Comparison of ENCODE assay signal across 19 cellular contexts in genomic region chr15:47398594-47398993, GRCh38.
A peak's percentile ranks its signal among the peaks of the same experiment; 100 is the strongest.
DNase-seq lines count a peak whose midpoint lies in the region; ATAC-seq, FAIRE-seq and TF ChIP-seq lines count a peak whose summit lies in the region.
"Had no signal": no experiment of that assay in that cellular context is flagged by ENCODE, and none has a peak within 500 bp of the region (broad histone marks: within the 10 kb centered on the region; RNA-seq: fewer than 3 reads in every experiment).

No MANE protein-coding gene starts in this region.

- no peak overlapping the region for H3K56ac ChIP-seq in H1 (replicated peaks; ENCODE audit: insufficient read length, low read depth, low read length)

- no peak overlapping the region for H4K5ac ChIP-seq in H1 (ENCODE audit: insufficient read length, low read depth, low read length)

- H3K9me3 ChIP-seq in H1 (ENCODE audit: insufficient read depth in 2 of 2, low read depth in 1 of 2, low read length in 1 of 2) (no peaks in the 10 kb centered on the region), right cardiac atrium (ENCODE audit: control insufficient read depth, low read length) (no peaks in the 10 kb centered on the region), stomach (no peaks in the 10 kb centered on the region)
- H3K9me3 ChIP-seq: Caco-2 had no signal

- ATAC-seq in right cardiac atrium = peak; percentile 29 to 31

- H2BK5ac ChIP-seq in H1 (ENCODE audit: low read depth, low read length) = no peak overlapping the region

- CTCF ChIA-PET in H1 (lab: Charles Lee; ENCODE audit: partially characterized antibody) = no interaction called here

- H3K36me3 ChIP-seq in H1 (ENCODE audit: control insufficient read depth in 2 of 4, insufficient read depth in 4 of 4, low read length in 3 of 4) (no peaks in the 10 kb centered on the region), stomach (no peaks in the 10 kb centered on the region)

- intact Hi-C loops in right cardiac atrium (cut with DNase I) (no loop called here), dorsolateral prefrontal cortex (cut with DNase I) (no loop called here), stomach (cut with DNase I; ENCODE audit: low total_unique reads) (no loop called here)

- H3K23ac ChIP-seq in H1 (ENCODE audit: insufficient read length) = no peak overlapping the region

- H3K79me1 ChIP-seq in H1 (ENCODE audit: low read depth, low read length) = no peaks in the 10 kb centered on the region

- POLR2A ChIA-PET in H1 (lab: Charles Lee; ENCODE audit: partially characterized antibody) = no interaction called here

- no peak for FAIRE-seq in H1 (lab: Jason Lieb, UNC)
- FAIRE-seq: G401.6 had no signal

- no peak overlapping the region for H3K9ac ChIP-seq in H1 (replicated peaks in 1 of 4; ENCODE audit: extremely low read depth in 1 of 4, low read depth in 3 of 4, low read length in 3 of 4)
- H3K9ac ChIP-seq: GM23248, KMS-11 had no signal

- H3K4ac ChIP-seq in H1 (replicated peaks; ENCODE audit: insufficient read length, low read depth, low read length) = no peak overlapping the region

- H3K4me3 ChIP-seq in H1 (ENCODE audit: extremely low read depth in 1 of 4, insufficient read depth in 2 of 4, low read depth in 3 of 4, low read length in 4 of 4) (no peak overlapping the region), right cardiac atrium (ENCODE audit: low read length) (no peak overlapping the region), dorsolateral prefrontal cortex (no peak overlapping the region), stomach (no peak overlapping the region)
- H3K4me3 ChIP-seq: GM23248 had no signal

- H4K91ac ChIP-seq in H1 (replicated peaks; ENCODE audit: insufficient read length, low read length) = no peak overlapping the region

- H3K27me3 ChIP-seq in H1 (replicated peaks in 1 of 4; ENCODE audit: control insufficient read depth in 3 of 4, extremely low read depth in 1 of 4, insufficient read depth in 3 of 4, low read length in 3 of 4) = no peaks in the 10 kb centered on the region
- no peaks in the 10 kb centered on the region for H3K27me3 ChIP-seq in right cardiac atrium (ENCODE audit: control insufficient read depth, insufficient read depth)
- H3K27me3 ChIP-seq in dorsolateral prefrontal cortex = peaks cover 0 to 3% (median 0%) of the 10 kb centered on the region in 45 donors
- H3K27me3 ChIP-seq in stomach = no peaks in the 10 kb centered on the region

- H4K8ac ChIP-seq in H1 (ENCODE audit: extremely low read depth, insufficient read depth, low read length) = no peak overlapping the region

- DNase-seq in COLO829 (ENCODE audit: low spot score) (peak; percentile 21), HT1080 (ENCODE audit: low read depth) (peak; percentile 16), H1 (ENCODE audit: low read depth in 1 of 2, low spot score in 2 of 2) (no peak), right cardiac atrium (no peak), dorsolateral prefrontal cortex (no peak), stomach (no peak)
- DNase-seq in activated effector memory CD4-positive, alpha-beta T cell treated with Interleukin-2 at 50 U/mL for 16 hours = no peak
- DNase-seq: C1 segment of cervical spinal cord; Caco-2; CD4-positive, alpha-beta memory T cell; GM23248; H9; MM.1S; NCI-H2029; NCI-H2227 treated with DMSO at 0.1 percent for 48 hours; NCI-H526 treated with DMSO at 0.1 percent for 48 hours had no signal

- TF ChIP-seq POLR2A in H1 (IDR thresholded peaks at IDR 0.05; ENCODE audit: control extremely low read depth in 1 of 2, low read depth in 2 of 2, low read length in 2 of 2) (no peak), stomach (IDR thresholded peaks at IDR 0.05) (no peak)

- H2AFZ ChIP-seq in H1 (ENCODE audit: low read length) = 0 out of 2 replicates have a peak overlapping the region, but pooled peaks have one; percentile 79
- H2AFZ ChIP-seq: GM23248 had no signal

- no peaks in the 10 kb centered on the region for H3K79me2 ChIP-seq in H1 (ENCODE audit: control insufficient read depth in 1 of 2, insufficient read depth in 2 of 2, low read length in 2 of 2)

- no peak overlapping the region for H2BK20ac ChIP-seq in H1 (ENCODE audit: low read length)

- no peak for TF ChIP-seq RAD21 in H1 (IDR thresholded peaks at IDR 0.05 in 1 of 2, conservative IDR thresholded peaks at IDR 0.05 in 1 of 2; ENCODE audit: low read depth in 2 of 2, low read length in 2 of 2)

- 95% methylated on average over 5 of the region's 5 CpGs; no CpG with 5 or more reads in 1 of the 2 experiments for WGBS in H1 (ENCODE audit: extremely low coverage in 1 of 2, insufficient coverage in 1 of 2, insufficient read length in 1 of 2, insufficient replicate concordance in 2 of 2, low coverage in 1 of 2, low lambda C conversion rate in 2 of 2, missing lambda C conversion rate in 1 of 2), 2 experiments
- WGBS in right cardiac atrium = 39% methylated on average over 5 of the region's 5 CpGs
- 73 to 87% (median 84%) methylated on average over 5 of the region's 5 CpGs for WGBS in stomach, 5 donors

- H3K4me2 ChIP-seq in H1 (ENCODE audit: insufficient read depth in 1 of 2, low read depth in 2 of 2, low read length in 2 of 2) = no peak overlapping the region
- H3K4me2 ChIP-seq: KMS-11 had no signal

- peaks cover 0 to 6% (median 1%) of the 10 kb centered on the region in 4 experiments; a peak in 2 of 7 replicates for H3K4me1 ChIP-seq in H1 (replicated peaks in 1 of 4; ENCODE audit: control insufficient read depth in 3 of 4, insufficient read depth in 4 of 4, low read length in 3 of 4)
- peaks cover 5% of the 10 kb centered on the region for H3K4me1 ChIP-seq in right cardiac atrium (ENCODE audit: control insufficient read depth, insufficient read depth, low read length)
- H3K4me1 ChIP-seq in stomach = no peaks in the 10 kb centered on the region
- H3K4me1 ChIP-seq: Caco-2 had no signal

- no peak overlapping the region for H2BK12ac ChIP-seq in H1 (ENCODE audit: low read depth, low read length)

- TF ChIP-seq EP300 in H1 (IDR thresholded peaks at IDR 0.05; ENCODE audit: borderline replicate concordance in 1 of 2, low read depth in 2 of 2, low read length in 2 of 2) = no peak
- TF ChIP-seq EP300 in stomach (IDR thresholded peaks at IDR 0.05) = no peak

- TF ChIP-seq CTCF in H1 (IDR thresholded peaks at IDR 0.05; ENCODE audit: control extremely low read depth in 1 of 3, insufficient read depth in 1 of 3, low read depth in 1 of 3, low read length in 3 of 3) = no peak
- TF ChIP-seq CTCF in dorsolateral prefrontal cortex (IDR thresholded peaks at IDR 0.05 in 54 of 56, conservative IDR thresholded peaks at IDR 0.05 in 2 of 56; ENCODE audit: low read depth in 1 of 56, partially characterized antibody in 56 of 56) = no peak
- no peak for TF ChIP-seq CTCF in stomach (IDR thresholded peaks at IDR 0.05)

- H2BK15ac ChIP-seq in H1 (ENCODE audit: low read length) = no peak overlapping the region

- no peak overlapping the region for H3K14ac ChIP-seq in H1 (ENCODE audit: insufficient read length)

- no peak overlapping the region for H2BK120ac ChIP-seq in H1 (replicated peaks; ENCODE audit: low read depth, low read length)

- H3K27ac ChIP-seq in H1 (ENCODE audit: low read depth, low read length) (no peak overlapping the region), right cardiac atrium (ENCODE audit: low read length) (no peak overlapping the region), dorsolateral prefrontal cortex (no peak overlapping the region), stomach (no peak overlapping the region)
- H3K27ac ChIP-seq: GM23248, KMS-11, RWPE1 had no signal

- H4K20me1 ChIP-seq in H1 (replicated peaks in 1 of 2; ENCODE audit: control insufficient read depth in 1 of 2, insufficient read depth in 2 of 2, low read length in 2 of 2) = no peaks in the 10 kb centered on the region

- H3K18ac ChIP-seq in H1 (ENCODE audit: extremely low read depth, low read length) = no peak overlapping the region

- no peaks in the 10 kb centered on the region for H3K23me2 ChIP-seq in H1 (ENCODE audit: low read depth, low read length)

- H2AK5ac ChIP-seq in H1 (ENCODE audit: low read depth, low read length) = no peak overlapping the region

TF ChIP-seq in H1, 55 proteins besides CTCF, POLR2A, EP300 and RAD21:
- no peak for TF ChIP-seq CBX5 (IDR thresholded peaks at IDR 0.05; ENCODE audit: low read depth, low read length)
- TF ChIP-seq HDAC2 (IDR thresholded peaks at IDR 0.05; ENCODE audit: borderline replicate concordance in 1 of 2, low read depth in 2 of 2, low read length in 2 of 2) = no peak
- TF ChIP-seq ZNF274 (IDR thresholded peaks at IDR 0.05; ENCODE audit: borderline replicate concordance, extremely low read depth, low read length) = no peak
- no peak for TF ChIP-seq BRCA1 (IDR thresholded peaks at IDR 0.05; ENCODE audit: low read depth, low read length)
- TF ChIP-seq CTBP2 (IDR thresholded peaks at IDR 0.05; ENCODE audit: borderline replicate concordance, insufficient read depth, insufficient read length, low read length) = no peak
- TF ChIP-seq SRF (IDR thresholded peaks at IDR 0.05; ENCODE audit: low read depth, low read length) = no peak
- TF ChIP-seq ATF2 (IDR thresholded peaks at IDR 0.05; ENCODE audit: low read length) = no peak

Comparison
In these comparisons a context has a peak if more than half of its experiments do, and no peak if none do; other contexts are left out.
1. DNase-seq: peak in COLO829 (single experiment) and HT1080 (single experiment); none in H1 (0 of 2), right cardiac atrium (0 of 3), dorsolateral prefrontal cortex (0 of 10), activated effector memory CD4-positive, alpha-beta T cell treated with Interleukin-2 at 50 U/mL for 16 hours (single experiment) and stomach (single experiment).